1 cellular context compared by ENCODE assay signal in the genomic region with DNA sequence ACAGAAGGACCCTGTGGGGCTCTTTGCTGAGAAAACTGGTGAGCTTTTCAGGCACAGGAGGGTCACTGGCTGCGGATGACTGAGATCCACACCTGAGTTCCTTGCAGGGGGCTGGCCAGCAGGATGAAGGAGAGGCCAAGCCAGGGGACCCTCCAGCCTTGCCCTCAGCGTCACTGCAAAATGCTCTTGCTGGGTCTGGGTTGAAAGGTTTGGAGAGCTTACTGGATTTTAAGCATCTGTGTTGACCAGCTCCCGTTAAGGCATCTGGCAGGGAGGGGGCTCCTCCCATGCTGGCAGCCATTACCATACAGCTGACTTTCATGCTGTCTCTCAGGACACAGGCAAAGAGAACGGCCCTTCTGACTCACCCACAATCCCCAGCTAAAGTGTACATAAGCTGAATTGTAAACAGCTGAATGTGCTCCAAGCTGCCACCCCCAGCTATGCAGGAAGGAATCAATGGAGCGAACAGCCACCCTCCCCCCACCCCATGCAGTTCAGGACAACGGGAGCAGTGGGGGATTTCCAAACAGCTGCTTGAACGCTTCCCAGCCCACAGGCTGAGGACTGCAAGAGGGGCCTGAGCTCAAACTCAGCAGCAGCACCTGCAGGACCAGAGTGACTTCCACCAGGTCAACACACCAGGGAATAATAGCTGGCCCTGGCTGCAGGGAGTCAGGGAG.
TF ChIP-seq lines count a peak whose summit lies in the region.

No MANE protein-coding gene starts in this region.

TF ChIP-seq in HepG2, 621 proteins besides CTCF, POLR2A, EP300 and RAD21 (continued from another document and continues in another):
- TF ChIP-seq, protein P1, sequence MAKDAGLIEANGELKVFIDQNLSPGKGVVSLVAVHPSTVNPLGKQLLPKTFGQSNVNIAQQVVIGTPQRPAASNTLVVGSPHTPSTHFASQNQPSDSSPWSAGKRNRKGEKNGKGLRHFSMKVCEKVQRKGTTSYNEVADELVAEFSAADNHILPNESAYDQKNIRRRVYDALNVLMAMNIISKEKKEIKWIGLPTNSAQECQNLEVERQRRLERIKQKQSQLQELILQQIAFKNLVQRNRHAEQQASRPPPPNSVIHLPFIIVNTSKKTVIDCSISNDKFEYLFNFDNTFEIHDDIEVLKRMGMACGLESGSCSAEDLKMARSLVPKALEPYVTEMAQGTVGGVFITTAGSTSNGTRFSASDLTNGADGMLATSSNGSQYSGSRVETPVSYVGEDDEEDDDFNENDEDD (CRISPR knock-in tag; IDR thresholded peaks at IDR 0.05; ENCODE audit: borderline replicate concordance): peak; percentile 64; the same call in 1 of the 2 replicates
- TF ChIP-seq ZFP62 (CRISPR knock-in tag; IDR thresholded peaks at IDR 0.05) (no peak), POLR2AphosphoS5 (IDR thresholded peaks at IDR 0.05; ENCODE audit: low read depth, low read length) (no peak), ARNT2 (CRISPR knock-in tag; IDR thresholded peaks at IDR 0.05; ENCODE audit: low read depth) (no peak), FOXA3 (CRISPR knock-in tag; IDR thresholded peaks at IDR 0.05) (peak; percentile 100), ARHGAP35 (CRISPR knock-in tag; IDR thresholded peaks at IDR 0.05; ENCODE audit: borderline replicate concordance) (no peak), ZSCAN9 (CRISPR knock-in tag; IDR thresholded peaks at IDR 0.05; ENCODE audit: borderline replicate concordance) (peak; percentile 70; the same call in 1 of the 2 replicates), THYN1 (CRISPR knock-in tag; IDR thresholded peaks at IDR 0.05; ENCODE audit: borderline replicate concordance, low read depth) (no peak), SIX4 (CRISPR knock-in tag; IDR thresholded peaks at IDR 0.05) (no peak), CBX1 (IDR thresholded peaks at IDR 0.05; ENCODE audit: low read depth) (no peak), ERF (CRISPR knock-in tag; IDR thresholded peaks at IDR 0.05) (peak; percentile 87), MTA3 (CRISPR knock-in tag; IDR thresholded peaks at IDR 0.05) (no peak), RARA (CRISPR knock-in tag; IDR thresholded peaks at IDR 0.05) (peak; percentile 89), KLF13 (CRISPR knock-in tag; IDR thresholded peaks at IDR 0.05) (no peak), CCDC6 (CRISPR knock-in tag; IDR thresholded peaks at IDR 0.05) (peak; percentile 85), ASH2L (IDR thresholded peaks at IDR 0.05; ENCODE audit: insufficient read length, low read depth, low read length) (peak; percentile 80), GTF3A (CRISPR knock-in tag; conservative IDR thresholded peaks at IDR 0.05) (no peak), SUZ12 (IDR thresholded peaks at IDR 0.05; ENCODE audit: low read depth, low read length) (no peak), ZNF530 (CRISPR knock-in tag; IDR thresholded peaks at IDR 0.05; ENCODE audit: low read depth) (no peak), ZNF367 (CRISPR knock-in tag; IDR thresholded peaks at IDR 0.05; ENCODE audit: borderline replicate concordance) (no peak), ZNF747 (CRISPR knock-in tag; IDR thresholded peaks at IDR 0.05; ENCODE audit: borderline replicate concordance) (peak; percentile 87; the same call in 1 of the 2 replicates), ZSCAN12 (CRISPR knock-in tag; IDR thresholded peaks at IDR 0.05) (no peak), ZNF225 (CRISPR knock-in tag; IDR thresholded peaks at IDR 0.05) (no peak), ZNF136 (CRISPR knock-in tag; IDR thresholded peaks at IDR 0.05; ENCODE audit: low read depth) (no peak), KDM1A (CRISPR knock-in tag; IDR thresholded peaks at IDR 0.05) (0 out of 2 replicates have a peak, but pooled peaks have one; percentile 15), ZNF703 (CRISPR knock-in tag; IDR thresholded peaks at IDR 0.05; ENCODE audit: borderline replicate concordance) (no peak), ZNF17 (CRISPR knock-in tag; IDR thresholded peaks at IDR 0.05) (no peak), ZNF572 (CRISPR knock-in tag; IDR thresholded peaks at IDR 0.05) (0 out of 2 replicates have a peak, but pooled peaks have one; percentile 83), REL (CRISPR knock-in tag; conservative IDR thresholded peaks at IDR 0.05) (0 out of 2 replicates have a peak, but pooled peaks have one; percentile 70), ZNF780A (CRISPR knock-in tag; IDR thresholded peaks at IDR 0.05) (peak; percentile 38; the same call in 1 of the 2 replicates), SOX13 (IDR thresholded peaks at IDR 0.05) (peak; percentile 74; the same call in 1 of the 2 replicates), SOX13 (CRISPR knock-in tag; conservative IDR thresholded peaks at IDR 0.05 in 1 of 2, IDR thresholded peaks at IDR 0.05 in 1 of 2) (peak in 1 of 2 experiments; percentile 91; a peak in 2 of 4 replicates), MIER3 (CRISPR knock-in tag; IDR thresholded peaks at IDR 0.05; ENCODE audit: borderline replicate concordance) (peak; percentile 97)
- TF ChIP-seq, protein P2, sequence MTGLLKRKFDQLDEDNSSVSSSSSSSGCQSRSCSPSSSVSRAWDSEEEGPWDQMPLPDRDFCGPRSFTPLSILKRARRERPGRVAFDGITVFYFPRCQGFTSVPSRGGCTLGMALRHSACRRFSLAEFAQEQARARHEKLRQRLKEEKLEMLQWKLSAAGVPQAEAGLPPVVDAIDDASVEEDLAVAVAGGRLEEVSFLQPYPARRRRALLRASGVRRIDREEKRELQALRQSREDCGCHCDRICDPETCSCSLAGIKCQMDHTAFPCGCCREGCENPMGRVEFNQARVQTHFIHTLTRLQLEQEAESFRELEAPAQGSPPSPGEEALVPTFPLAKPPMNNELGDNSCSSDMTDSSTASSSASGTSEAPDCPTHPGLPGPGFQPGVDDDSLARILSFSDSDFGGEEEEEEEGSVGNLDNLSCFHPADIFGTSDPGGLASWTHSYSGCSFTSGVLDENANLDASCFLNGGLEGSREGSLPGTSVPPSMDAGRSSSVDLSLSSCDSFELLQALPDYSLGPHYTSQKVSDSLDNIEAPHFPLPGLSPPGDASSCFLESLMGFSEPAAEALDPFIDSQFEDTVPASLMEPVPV (CRISPR knock-in tag; IDR thresholded peaks at IDR 0.05): no peak
- TF ChIP-seq, protein P3, sequence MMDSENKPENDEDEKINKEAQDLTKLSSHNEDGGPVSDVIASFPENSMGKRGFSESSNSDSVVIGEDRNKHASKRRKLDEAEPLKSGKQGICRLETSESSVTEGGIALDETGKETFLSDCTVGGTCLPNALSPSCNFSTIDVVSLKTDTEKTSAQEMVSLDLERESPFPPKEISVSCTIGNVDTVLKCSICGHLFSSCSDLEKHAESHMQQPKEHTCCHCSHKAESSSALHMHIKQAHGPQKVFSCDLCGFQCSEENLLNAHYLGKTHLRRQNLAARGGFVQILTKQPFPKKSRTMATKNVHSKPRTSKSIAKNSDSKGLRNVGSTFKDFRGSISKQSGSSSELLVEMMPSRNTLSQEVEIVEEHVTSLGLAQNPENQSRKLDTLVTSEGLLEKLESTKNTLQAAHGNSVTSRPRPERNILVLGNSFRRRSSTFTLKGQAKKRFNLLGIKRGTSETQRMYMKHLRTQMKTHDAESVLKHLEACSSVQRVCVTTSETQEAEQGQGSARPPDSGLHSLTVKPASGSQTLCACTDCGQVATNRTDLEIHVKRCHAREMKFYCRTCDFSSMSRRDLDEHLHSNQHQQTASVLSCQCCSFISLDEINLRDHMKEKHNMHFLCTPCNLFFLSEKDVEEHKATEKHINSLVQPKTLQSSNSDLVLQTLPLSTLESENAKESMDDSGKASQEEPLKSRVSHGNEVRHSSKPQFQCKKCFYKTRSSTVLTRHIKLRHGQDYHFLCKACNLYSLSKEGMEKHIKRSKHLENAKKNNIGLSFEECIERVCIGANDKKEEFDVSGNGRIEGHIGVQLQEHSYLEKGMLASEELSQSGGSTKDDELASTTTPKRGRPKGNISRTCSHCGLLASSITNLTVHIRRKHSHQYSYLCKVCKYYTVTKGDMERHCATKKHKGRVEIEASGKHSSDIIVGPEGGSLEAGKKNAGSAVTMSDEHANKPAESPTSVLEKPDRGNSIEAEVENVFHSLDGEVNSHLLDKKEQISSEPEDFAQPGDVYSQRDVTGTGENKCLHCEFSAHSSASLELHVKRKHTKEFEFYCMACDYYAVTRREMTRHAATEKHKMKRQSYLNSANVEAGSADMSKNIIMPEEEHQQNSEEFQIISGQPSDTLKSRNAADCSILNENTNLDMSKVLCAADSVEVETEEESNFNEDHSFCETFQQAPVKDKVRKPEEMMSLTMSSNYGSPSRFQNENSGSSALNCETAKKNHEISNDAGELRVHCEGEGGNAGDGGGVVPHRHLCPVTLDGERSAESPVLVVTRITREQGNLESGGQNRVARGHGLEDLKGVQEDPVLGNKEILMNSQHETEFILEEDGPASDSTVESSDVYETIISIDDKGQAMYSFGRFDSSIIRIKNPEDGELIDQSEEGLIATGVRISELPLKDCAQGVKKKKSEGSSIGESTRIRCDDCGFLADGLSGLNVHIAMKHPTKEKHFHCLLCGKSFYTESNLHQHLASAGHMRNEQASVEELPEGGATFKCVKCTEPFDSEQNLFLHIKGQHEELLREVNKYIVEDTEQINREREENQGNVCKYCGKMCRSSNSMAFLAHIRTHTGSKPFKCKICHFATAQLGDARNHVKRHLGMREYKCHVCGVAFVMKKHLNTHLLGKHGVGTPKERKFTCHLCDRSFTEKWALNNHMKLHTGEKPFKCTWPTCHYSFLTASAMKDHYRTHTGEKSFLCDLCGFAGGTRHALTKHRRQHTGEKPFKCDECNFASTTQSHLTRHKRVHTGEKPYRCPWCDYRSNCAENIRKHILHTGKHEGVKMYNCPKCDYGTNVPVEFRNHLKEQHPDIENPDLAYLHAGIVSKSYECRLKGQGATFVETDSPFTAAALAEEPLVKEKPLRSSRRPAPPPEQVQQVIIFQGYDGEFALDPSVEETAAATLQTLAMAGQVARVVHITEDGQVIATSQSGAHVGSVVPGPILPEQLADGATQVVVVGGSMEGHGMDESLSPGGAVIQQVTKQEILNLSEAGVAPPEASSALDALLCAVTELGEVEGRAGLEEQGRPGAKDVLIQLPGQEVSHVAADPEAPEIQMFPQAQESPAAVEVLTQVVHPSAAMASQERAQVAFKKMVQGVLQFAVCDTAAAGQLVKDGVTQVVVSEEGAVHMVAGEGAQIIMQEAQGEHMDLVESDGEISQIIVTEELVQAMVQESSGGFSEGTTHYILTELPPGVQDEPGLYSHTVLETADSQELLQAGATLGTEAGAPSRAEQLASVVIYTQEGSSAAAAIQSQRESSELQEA (CRISPR knock-in tag; IDR thresholded peaks at IDR 0.05; ENCODE audit: not compliant biosample characterization): no peak
- TF ChIP-seq, protein P4, sequence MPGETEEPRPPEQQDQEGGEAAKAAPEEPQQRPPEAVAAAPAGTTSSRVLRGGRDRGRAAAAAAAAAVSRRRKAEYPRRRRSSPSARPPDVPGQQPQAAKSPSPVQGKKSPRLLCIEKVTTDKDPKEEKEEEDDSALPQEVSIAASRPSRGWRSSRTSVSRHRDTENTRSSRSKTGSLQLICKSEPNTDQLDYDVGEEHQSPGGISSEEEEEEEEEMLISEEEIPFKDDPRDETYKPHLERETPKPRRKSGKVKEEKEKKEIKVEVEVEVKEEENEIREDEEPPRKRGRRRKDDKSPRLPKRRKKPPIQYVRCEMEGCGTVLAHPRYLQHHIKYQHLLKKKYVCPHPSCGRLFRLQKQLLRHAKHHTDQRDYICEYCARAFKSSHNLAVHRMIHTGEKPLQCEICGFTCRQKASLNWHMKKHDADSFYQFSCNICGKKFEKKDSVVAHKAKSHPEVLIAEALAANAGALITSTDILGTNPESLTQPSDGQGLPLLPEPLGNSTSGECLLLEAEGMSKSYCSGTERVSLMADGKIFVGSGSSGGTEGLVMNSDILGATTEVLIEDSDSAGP (CRISPR knock-in tag; IDR thresholded peaks at IDR 0.05; ENCODE audit: borderline replicate concordance): peak; percentile 51; the same call in 1 of the 2 replicates
- TF ChIP-seq, protein P5, sequence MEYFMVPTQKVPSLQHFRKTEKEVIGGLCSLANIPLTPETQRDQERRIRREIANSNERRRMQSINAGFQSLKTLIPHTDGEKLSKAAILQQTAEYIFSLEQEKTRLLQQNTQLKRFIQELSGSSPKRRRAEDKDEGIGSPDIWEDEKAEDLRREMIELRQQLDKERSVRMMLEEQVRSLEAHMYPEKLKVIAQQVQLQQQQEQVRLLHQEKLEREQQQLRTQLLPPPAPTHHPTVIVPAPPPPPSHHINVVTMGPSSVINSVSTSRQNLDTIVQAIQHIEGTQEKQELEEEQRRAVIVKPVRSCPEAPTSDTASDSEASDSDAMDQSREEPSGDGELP (IDR thresholded peaks at IDR 0.05; ENCODE audit: borderline replicate concordance, low read depth): peak; percentile 99
- TF ChIP-seq, protein P6, sequence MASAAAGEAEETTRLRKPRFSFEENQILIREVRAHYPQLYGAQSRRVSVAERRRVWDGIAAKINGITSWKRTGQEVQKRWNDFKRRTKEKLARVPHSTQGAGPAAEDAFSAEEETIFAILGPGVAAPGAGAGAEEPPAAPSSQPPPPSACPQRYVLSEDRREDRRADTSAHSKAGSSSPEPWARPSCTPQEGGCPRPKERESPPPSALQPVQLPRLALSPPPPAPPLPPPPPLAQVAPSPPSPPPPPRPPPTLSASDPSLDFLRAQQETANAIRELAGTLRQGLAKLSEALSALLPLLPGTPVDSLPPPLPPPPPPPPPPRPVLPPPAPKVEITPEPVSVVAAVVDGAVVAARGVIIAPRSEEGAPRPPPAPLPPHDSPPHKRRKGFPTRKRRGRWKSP (CRISPR knock-in tag; IDR thresholded peaks at IDR 0.05): peak; percentile 54; the same call in 1 of the 2 replicates
- TF ChIP-seq, protein P7, sequence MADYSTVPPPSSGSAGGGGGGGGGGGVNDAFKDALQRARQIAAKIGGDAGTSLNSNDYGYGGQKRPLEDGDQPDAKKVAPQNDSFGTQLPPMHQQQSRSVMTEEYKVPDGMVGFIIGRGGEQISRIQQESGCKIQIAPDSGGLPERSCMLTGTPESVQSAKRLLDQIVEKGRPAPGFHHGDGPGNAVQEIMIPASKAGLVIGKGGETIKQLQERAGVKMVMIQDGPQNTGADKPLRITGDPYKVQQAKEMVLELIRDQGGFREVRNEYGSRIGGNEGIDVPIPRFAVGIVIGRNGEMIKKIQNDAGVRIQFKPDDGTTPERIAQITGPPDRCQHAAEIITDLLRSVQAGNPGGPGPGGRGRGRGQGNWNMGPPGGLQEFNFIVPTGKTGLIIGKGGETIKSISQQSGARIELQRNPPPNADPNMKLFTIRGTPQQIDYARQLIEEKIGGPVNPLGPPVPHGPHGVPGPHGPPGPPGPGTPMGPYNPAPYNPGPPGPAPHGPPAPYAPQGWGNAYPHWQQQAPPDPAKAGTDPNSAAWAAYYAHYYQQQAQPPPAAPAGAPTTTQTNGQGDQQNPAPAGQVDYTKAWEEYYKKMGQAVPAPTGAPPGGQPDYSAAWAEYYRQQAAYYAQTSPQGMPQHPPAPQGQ (CRISPR knock-in tag; IDR thresholded peaks at IDR 0.05; ENCODE audit: borderline replicate concordance): no peak
- TF ChIP-seq, protein P8, sequence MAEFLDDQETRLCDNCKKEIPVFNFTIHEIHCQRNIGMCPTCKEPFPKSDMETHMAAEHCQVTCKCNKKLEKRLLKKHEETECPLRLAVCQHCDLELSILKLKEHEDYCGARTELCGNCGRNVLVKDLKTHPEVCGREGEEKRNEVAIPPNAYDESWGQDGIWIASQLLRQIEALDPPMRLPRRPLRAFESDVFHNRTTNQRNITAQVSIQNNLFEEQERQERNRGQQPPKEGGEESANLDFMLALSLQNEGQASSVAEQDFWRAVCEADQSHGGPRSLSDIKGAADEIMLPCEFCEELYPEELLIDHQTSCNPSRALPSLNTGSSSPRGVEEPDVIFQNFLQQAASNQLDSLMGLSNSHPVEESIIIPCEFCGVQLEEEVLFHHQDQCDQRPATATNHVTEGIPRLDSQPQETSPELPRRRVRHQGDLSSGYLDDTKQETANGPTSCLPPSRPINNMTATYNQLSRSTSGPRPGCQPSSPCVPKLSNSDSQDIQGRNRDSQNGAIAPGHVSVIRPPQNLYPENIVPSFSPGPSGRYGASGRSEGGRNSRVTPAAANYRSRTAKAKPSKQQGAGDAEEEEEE (CRISPR knock-in tag; IDR thresholded peaks at IDR 0.05; ENCODE audit: borderline replicate concordance): no peak
